In the genomic region with DNA sequence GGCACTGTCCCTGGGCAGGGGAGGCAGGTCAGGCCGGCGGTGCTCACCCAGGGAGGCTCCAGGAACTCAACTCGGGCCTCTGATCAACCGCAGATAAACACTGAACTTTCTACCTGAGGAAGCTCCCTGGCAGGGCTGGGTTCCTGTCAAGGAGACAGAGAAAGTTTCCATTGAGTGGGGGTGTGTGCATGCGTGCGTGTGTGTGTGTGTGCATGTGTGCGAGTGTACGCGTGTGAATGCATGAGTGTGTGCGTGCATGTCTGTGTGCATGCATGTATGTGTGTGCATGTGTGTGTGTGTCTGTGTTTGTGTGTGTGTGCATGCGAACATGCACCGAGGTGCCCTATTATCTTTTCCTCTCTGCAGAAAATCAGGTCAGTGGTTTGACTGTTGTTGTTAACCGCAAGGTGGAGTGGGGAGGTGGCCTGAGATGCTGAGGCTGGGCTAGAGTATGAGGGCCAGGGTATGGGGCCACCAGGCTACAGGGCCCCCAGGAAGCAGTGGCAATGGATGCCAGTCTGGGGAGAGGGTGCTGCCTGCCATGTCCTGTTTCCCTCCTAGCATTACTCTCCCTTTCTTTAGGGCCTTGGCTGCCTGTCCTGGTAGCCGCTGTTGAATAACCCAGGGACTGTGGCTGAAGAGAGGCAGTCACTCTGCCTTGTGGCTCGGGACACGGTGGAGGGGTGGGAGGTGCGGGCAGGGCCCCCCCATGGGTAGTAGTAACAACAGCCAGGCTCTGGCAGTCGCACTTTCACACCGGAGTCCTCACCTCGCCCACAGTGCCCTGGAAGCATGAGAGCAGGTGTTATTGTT, we compare ENCODE assay signal across 9 cellular contexts. TPM values are rescaled to one million over a fixed set of nuclear protein-coding genes. Genes with fewer than 3 reads are reported as not detected.
DNase-seq lines count a peak whose midpoint lies in the region; ATAC-seq and TF ChIP-seq lines count a peak whose summit lies in the region.
"Had no signal": no experiment of that assay in that cellular context is flagged by ENCODE, and none has a peak within 500 bp of the region (broad histone marks: within the 10 kb centered on the region; RNA-seq: fewer than 3 reads in every experiment).

No MANE protein-coding gene starts in this region.

- H4K20me1 ChIP-seq in GM23338 (replicated peaks; ENCODE audit: insufficient read depth), result no peaks in the 10 kb centered on the region

- H3K4me1 ChIP-seq in GM23338 (ENCODE audit: insufficient read depth), result peaks cover 4% of the 10 kb centered on the region

- H2AFZ ChIP-seq in GM23338, result no peak overlapping the region

- H3F3A ChIP-seq in GM23338 (replicated peaks; ENCODE audit: low read depth), result no peaks in the 10 kb centered on the region

- H3K4me3 ChIP-seq in Jurkat, Clone E6-1 (ENCODE audit: low read length), result peak overlapping the region; percentile 5
- H3K4me3 ChIP-seq in GM23338, result no peak overlapping the region

- H3K27me3 Mint-ChIP-seq in immature natural killer cell (ENCODE audit: low read depth in 3 of 3), result peaks cover 18 to 30% (median 27%) of the 10 kb centered on the region in 3 donors
- H3K27me3 Mint-ChIP-seq in GM23338 (ENCODE audit: insufficient read depth, low read depth, poor library complexity), result peaks cover 9% of the 10 kb centered on the region

- H3K27me3 ChIP-seq in GM23338 (ENCODE audit: insufficient read depth), result no peaks in the 10 kb centered on the region

- H3K4me3 Mint-ChIP-seq in immature natural killer cell, result peak overlapping the region; percentile 71 to 82 (median 77)
- no peak overlapping the region for H3K4me3 Mint-ChIP-seq in GM23338
- H3K4me3 Mint-ChIP-seq: nephron progenitor cell had no signal

- H3K9me3 Mint-ChIP-seq in immature natural killer cell, result no peaks in the 10 kb centered on the region
- no peaks in the 10 kb centered on the region for H3K9me3 Mint-ChIP-seq in GM23338
- H3K9me3 Mint-ChIP-seq: nephron progenitor cell had no signal

- no peaks in the 10 kb centered on the region for H3K9me2 ChIP-seq in GM23338 (ENCODE audit: insufficient read depth)

- H3K4me1 Mint-ChIP-seq in immature natural killer cell (peaks cover 54 to 64% of the 10 kb centered on the region in 2 donors), GM23338 (peaks cover 20% of the 10 kb centered on the region)

- no peaks in the 10 kb centered on the region for H3K79me2 ChIP-seq in GM23338 (replicated peaks; ENCODE audit: insufficient read depth)

- H3K27ac Mint-ChIP-seq in immature natural killer cell (peak overlapping the region; percentile 75 to 96 (median 92)), GM23338 (no peak overlapping the region)

- no peak for TF ChIP-seq CTCF in GM23338 (conservative IDR thresholded peaks at IDR 0.05; ENCODE audit: low read depth in 2 of 2)

- ATAC-seq in HG03432 (IDR thresholded peaks at IDR 0.05; ENCODE audit: unreplicated experiment), result no peak
- no peak for ATAC-seq in GM23338
- no peak for ATAC-seq in HG03108 (IDR thresholded peaks at IDR 0.05; ENCODE audit: unreplicated experiment)

- H3K36me3 Mint-ChIP-seq in immature natural killer cell (no peaks in the 10 kb centered on the region), GM23338 (ENCODE audit: low read depth) (no peaks in the 10 kb centered on the region)

- H3K36me3 ChIP-seq in GM23338 (ENCODE audit: insufficient read depth), result no peaks in the 10 kb centered on the region

- peak; percentile 75 for DNase-seq in Jurkat, Clone E6-1 (ENCODE audit: low read depth, low spot score)
- peak; percentile 59 for DNase-seq in activated T-helper 1 cell treated with Interleukin-2 at 50 U/mL for 16 hours (ENCODE audit: low read depth)
- peak; percentile 85 to 86 (median 85) for DNase-seq in immature natural killer cell
- peak in 2 of 3 experiments; percentile 57 to 71 for DNase-seq in stimulated activated CD4-positive, alpha-beta T cell treated with anti-CD3 and anti-CD28 coated beads, TNF-alpha, amount 100 ng/mL, for 24 hours (ENCODE audit: low read depth in 3 of 3)
- no peak for DNase-seq in NCI-H748 treated with DMSO at 0.1 percent for 48 hours (lab: John Stamatoyannopoulos, UW)
- DNase-seq in GM23338 (ENCODE audit: low spot score), result no peak
- DNase-seq: nephron progenitor cell had no signal

- no peak overlapping the region for H3K27ac ChIP-seq in GM23338 (ENCODE audit: low read depth)

- no peak overlapping the region for H3K4me2 ChIP-seq in GM23338

TF ChIP-seq in GM23338, 12 proteins besides CTCF, POLR2A, EP300 and RAD21:
- no peak for TF ChIP-seq ETS1 (IDR thresholded peaks at IDR 0.05)
- TF ChIP-seq JUNB (IDR thresholded peaks at IDR 0.05; ENCODE audit: unreplicated experiment), result no peak
- TF ChIP-seq NANOG (IDR thresholded peaks at IDR 0.05; ENCODE audit: borderline replicate concordance), result no peak
- TF ChIP-seq EZH2phosphoT487 (IDR thresholded peaks at IDR 0.05; ENCODE audit: unreplicated experiment), result no peak

RNA-seq across cellular contexts. Expression of gene CCR7, which starts 24.0 kb away (rescaled TPM):
- polyA plus RNA-seq in Jurkat, Clone E6-1 (2012; ENCODE audit: insufficient read depth, insufficient read length), result 6.1 TPM
- polyA plus RNA-seq in immature natural killer cell (10 to 100 TPM; 29.6 to 50.9 (median 43.2) TPM), GM23338 (2016; fragmentation: Nextera tagmentation; extraction: Ambion mirVana) (0.37 and 0.75 TPM in 2 replicates)
- 0.59 TPM in 1 of 2 replicates, not detected in the other for total RNA-seq in GM23338 (2014; rRNA removed; shearing (Covaris generic))

RNA-seq across cellular contexts. Expression of gene TNS4, which starts 39.8 kb away (rescaled TPM):
- polyA plus RNA-seq in Jurkat, Clone E6-1 (2012; ENCODE audit: insufficient read depth, insufficient read length), result 1.0 TPM
- polyA plus RNA-seq in immature natural killer cell, result under 1 TPM in 1 of 3 donors, not detected in 2; 0.12 TPM
- 0.08 and 4.9 TPM in 2 replicates for total RNA-seq in GM23338 (2014; rRNA removed; shearing (Covaris generic))
- polyA plus RNA-seq in GM23338 (2016; fragmentation: Nextera tagmentation; extraction: Ambion mirVana), result 0.31 and 0.64 TPM in 2 replicates

Comparison
In these comparisons a context has a peak if more than half of its experiments do, and no peak if none do; other contexts are left out.
1. DNase-seq: peak in Jurkat, Clone E6-1 (single experiment), activated T-helper 1 cell treated with Interleukin-2 at 50 U/mL for 16 hours (single experiment), immature natural killer cell (3 of 3) and stimulated activated CD4-positive, alpha-beta T cell treated with anti-CD3 and anti-CD28 coated beads, TNF-alpha, amount 100 ng/mL, for 24 hours (2 of 3); none in NCI-H748 treated with DMSO at 0.1 percent for 48 hours (single experiment) and GM23338 (single experiment).
2. RNA of gene CCR7, which starts 24.0 kb away (polyA plus RNA-seq): 29.6 to 50.9 TPM in immature natural killer cell; 0.37 to 0.75 TPM in GM23338; every median in the first group is over 10 times any median in the second.